9 cellular contexts compared by ENCODE assay signal in the genomic region with DNA sequence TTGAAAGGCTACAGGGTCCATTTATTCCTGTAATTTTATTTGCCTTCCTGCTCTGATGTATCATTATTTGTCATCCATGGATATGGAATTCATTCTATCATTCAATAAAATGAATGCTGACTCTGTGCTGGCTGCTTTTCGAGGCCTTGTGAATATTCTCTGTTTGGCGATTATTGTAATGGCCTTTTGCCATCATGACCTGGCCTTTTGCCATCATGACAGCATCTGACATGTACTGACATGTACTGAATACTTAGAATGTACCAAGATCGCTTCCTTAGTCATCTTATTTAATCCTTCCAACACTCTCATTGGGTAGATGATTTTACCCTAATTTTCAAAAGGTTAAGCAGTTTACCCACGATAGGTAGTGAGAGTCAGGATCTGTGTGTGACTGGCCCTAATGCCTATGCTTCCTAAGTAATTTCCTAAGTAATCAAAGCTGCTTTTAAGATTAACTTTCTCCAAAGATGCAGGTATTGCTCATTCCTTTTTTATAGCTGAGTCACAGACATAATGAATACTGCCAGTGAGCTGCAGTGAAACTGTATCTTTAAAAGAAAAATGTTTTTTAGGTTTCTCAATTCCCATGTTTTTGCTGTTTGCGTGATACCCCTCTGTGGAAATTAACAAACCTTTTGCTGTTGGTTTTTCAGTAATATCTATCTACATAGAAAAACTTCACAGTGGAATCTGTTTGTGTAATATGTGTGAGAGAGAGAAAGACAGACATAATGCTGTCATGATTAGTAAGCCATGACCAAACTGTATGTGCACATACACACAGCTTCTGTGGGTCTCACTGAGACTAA.
DNase-seq lines count a peak whose midpoint lies in the region; ATAC-seq and TF ChIP-seq lines count a peak whose summit lies in the region.
"Had no signal": no experiment of that assay in that cellular context is flagged by ENCODE, and none has a peak within 500 bp of the region (broad histone marks: within the 10 kb centered on the region; RNA-seq: fewer than 3 reads in every experiment).

No MANE protein-coding gene starts in this region.

- no peak overlapping the region for H3K27ac Mint-ChIP-seq in Caco-2 (ENCODE audit: unreplicated experiment)

- dilution Hi-C loops in mammary epithelial cell (cut with HindIII; ENCODE audit: low sequenced_read_pairs) = no loop called here

- no peak overlapping the region for H2AFZ ChIP-seq in mammary epithelial cell (ENCODE audit: low read depth, low read length)

- H3K27me3 ChIP-seq in mammary epithelial cell (ENCODE audit: insufficient read depth, low read length) (no peaks in the 10 kb centered on the region), Caco-2 (replicated peaks; ENCODE audit: control insufficient read depth, insufficient read depth, low read length) (no peaks in the 10 kb centered on the region), HAP-1 (ENCODE audit: low read depth) (no peaks in the 10 kb centered on the region)

- peaks cover 31% of the 10 kb centered on the region for H3K4me1 ChIP-seq in mammary epithelial cell (ENCODE audit: insufficient read depth, low read length)
- H3K4me1 ChIP-seq in Caco-2 = no peaks in the 10 kb centered on the region
- no peaks in the 10 kb centered on the region for H3K4me1 ChIP-seq in HAP-1

- H3K4me3 ChIP-seq in LNCaP clone FGC (ENCODE audit: low read depth, low read length) (no peak overlapping the region), mammary epithelial cell (replicated peaks in 1 of 3; ENCODE audit: insufficient read depth in 1 of 3, low read depth in 2 of 3, low read length in 3 of 3) (peak overlapping the region in 1 of 3 experiments; percentile 10), Caco-2 (ENCODE audit: low read depth, low read length) (no peak overlapping the region), HAP-1 (no peak overlapping the region)

- CTCF ChIA-PET in mammary epithelial cell (lab: Charles Lee; ENCODE audit: low non-redundant PET) (interaction anchor here (0.5 kb wide), 1 partner anchor 18 kb away, joined by 3 read pairs; no protein-coding TSS in a partner anchor), Caco-2 (lab: Charles Lee) (no interaction called here)

- WGBS in mammary epithelial cell (ENCODE audit: low coverage, missing lambda C conversion rate) = 5% methylated on average over 5 of the region's 5 CpGs

- intact Hi-C loops in mammary epithelial cell (cut with micrococcal nuclease) (no loop called here), Caco-2 (cut with micrococcal nuclease; ENCODE audit: unreplicated experiment) (no loop called here)

- H3K9me3 ChIP-seq in mammary epithelial cell (replicated peaks; ENCODE audit: insufficient read depth, low read length) = no peaks in the 10 kb centered on the region
- H3K9me3 ChIP-seq in Caco-2 = no peaks in the 10 kb centered on the region
- H3K9me3 ChIP-seq in HAP-1 = no peaks in the 10 kb centered on the region

- peaks cover 5% of the 10 kb centered on the region for H3K4me1 Mint-ChIP-seq in Caco-2 (ENCODE audit: low read depth, unreplicated experiment)

- H3K36me3 ChIP-seq in mammary epithelial cell (ENCODE audit: insufficient read depth, low read length) = peaks cover 5% of the 10 kb centered on the region
- H3K36me3 ChIP-seq in Caco-2 (ENCODE audit: control insufficient read depth, insufficient read depth, low read length) = no peaks in the 10 kb centered on the region
- 0 out of 2 replicates have a peak, but pooled peaks cover 2% of the 10 kb centered on the region for H3K36me3 ChIP-seq in HAP-1 (replicated peaks)

- peaks cover 8% of the 10 kb centered on the region for H3K36me3 Mint-ChIP-seq in Caco-2 (ENCODE audit: insufficient read depth, unreplicated experiment)

- no peaks in the 10 kb centered on the region for H4K20me1 ChIP-seq in mammary epithelial cell (ENCODE audit: insufficient read depth, low read length)

- in situ Hi-C loops in mammary epithelial cell (cut with MboI; ENCODE audit: low sequenced_read_pairs in 2 of 2) (no loop called here), HAP-1 (cut with MboI; ENCODE audit: low sequenced_read_pairs) (no loop called here)

- H3K9me3 Mint-ChIP-seq in Caco-2 (ENCODE audit: unreplicated experiment) = no peaks in the 10 kb centered on the region

- peak overlapping the region; percentile 54 for H3K9ac ChIP-seq in mammary epithelial cell (ENCODE audit: insufficient read depth, low read length)

- H3K27me3 Mint-ChIP-seq in Caco-2 (ENCODE audit: insufficient read depth, unreplicated experiment) = no peaks in the 10 kb centered on the region

- peak overlapping the region; percentile 96 for H3K27ac ChIP-seq in mammary epithelial cell (ENCODE audit: insufficient read depth, low read depth, low read length)

- TSS peak; percentile 66 for BruUV-seq in mammary epithelial cell (replicated peaks; lab: Mats Ljungman, UMichigan)
- BruUV-seq in Caco-2 (replicated peaks; lab: Mats Ljungman, UMichigan) = no TSS peak

- POLR2A ChIA-PET in Caco-2 (lab: Charles Lee) = no interaction called here

- H3K4me3 Mint-ChIP-seq in Caco-2 (ENCODE audit: unreplicated experiment) = no peak overlapping the region

- DNase-seq in DMS 273 (lab: John Stamatoyannopoulos, UW; ENCODE audit: unreplicated experiment) = peak; percentile 72
- peak; percentile 69 for DNase-seq in LNCaP clone FGC (ENCODE audit: low read depth)
- peak; percentile 91 for DNase-seq in mammary epithelial cell
- peak; percentile 65 for DNase-seq in myocyte (ENCODE audit: low read depth)
- no peak for DNase-seq in Caco-2
- DNase-seq in HAP-1 (ENCODE audit: low spot score in 2 of 2) = no peak
- DNase-seq: stimulated activated CD4-positive, alpha-beta T cell treated with anti-CD3 and anti-CD28 coated beads, Interleukin-2, amount 100 ng/mL, for 24 hours had no signal

- peak overlapping the region; percentile 66 for H3K4me2 ChIP-seq in mammary epithelial cell (ENCODE audit: insufficient read depth, low read depth, low read length)

- H3K79me2 ChIP-seq in mammary epithelial cell (ENCODE audit: insufficient read depth, low read length) = peaks cover 65% of the 10 kb centered on the region

- ATAC-seq in HG02970 (IDR thresholded peaks at IDR 0.05; ENCODE audit: low FRiP score, unreplicated experiment) (no peak), HG03432 (IDR thresholded peaks at IDR 0.05; ENCODE audit: unreplicated experiment) (no peak)

- no peak for TF ChIP-seq CTCF in LNCaP clone FGC (IDR thresholded peaks at IDR 0.05; ENCODE audit: control insufficient read depth, extremely low read depth, insufficient read depth)
- TF ChIP-seq CTCF in mammary epithelial cell (conservative IDR thresholded peaks at IDR 0.05 in 1 of 2, IDR thresholded peaks at IDR 0.05 in 1 of 2; ENCODE audit: extremely low read depth in 1 of 2, insufficient read depth in 1 of 2, low read depth in 1 of 2, low read length in 2 of 2) = no peak
- no peak for TF ChIP-seq CTCF in Caco-2 (IDR thresholded peaks at IDR 0.05; ENCODE audit: insufficient read depth in 1 of 2, low read depth in 1 of 2, low read length in 1 of 2, severe bottlenecking in 1 of 2, unreplicated experiment in 1 of 2)

Comparison
In these comparisons a context has a peak if more than half of its experiments do, and no peak if none do; other contexts are left out.
1. DNase-seq: peak in DMS 273 (single experiment), LNCaP clone FGC (single experiment), mammary epithelial cell (single experiment) and myocyte (single experiment); none in Caco-2 (0 of 2) and HAP-1 (0 of 2).